In the genomic region with DNA sequence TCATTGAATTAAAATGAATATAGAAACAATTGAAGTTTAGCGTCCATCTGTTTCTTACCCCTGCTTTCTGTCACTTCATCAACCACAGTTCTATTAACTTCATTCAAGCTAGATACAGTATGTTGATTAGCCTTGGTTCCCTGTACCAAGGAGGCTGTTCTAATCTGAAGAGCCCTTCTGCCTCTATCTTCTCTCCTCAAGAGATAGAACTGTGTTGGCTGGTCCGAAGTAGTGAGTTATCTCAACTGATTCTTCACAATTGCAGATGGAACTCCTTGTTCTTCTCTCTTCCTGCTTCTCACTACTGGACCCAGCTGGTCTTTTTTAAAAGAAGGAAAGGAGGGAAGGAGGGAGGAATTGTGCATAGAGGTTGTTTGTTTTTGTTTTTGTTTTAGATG, we compare ENCODE assay signal across 1 cellular context.
TF ChIP-seq lines count a peak whose summit lies in the region.

No MANE protein-coding gene starts in this region.

TF ChIP-seq in K562, 482 proteins besides CTCF, POLR2A, EP300 and RAD21 (continued from another document):
- TF ChIP-seq, protein P1, sequence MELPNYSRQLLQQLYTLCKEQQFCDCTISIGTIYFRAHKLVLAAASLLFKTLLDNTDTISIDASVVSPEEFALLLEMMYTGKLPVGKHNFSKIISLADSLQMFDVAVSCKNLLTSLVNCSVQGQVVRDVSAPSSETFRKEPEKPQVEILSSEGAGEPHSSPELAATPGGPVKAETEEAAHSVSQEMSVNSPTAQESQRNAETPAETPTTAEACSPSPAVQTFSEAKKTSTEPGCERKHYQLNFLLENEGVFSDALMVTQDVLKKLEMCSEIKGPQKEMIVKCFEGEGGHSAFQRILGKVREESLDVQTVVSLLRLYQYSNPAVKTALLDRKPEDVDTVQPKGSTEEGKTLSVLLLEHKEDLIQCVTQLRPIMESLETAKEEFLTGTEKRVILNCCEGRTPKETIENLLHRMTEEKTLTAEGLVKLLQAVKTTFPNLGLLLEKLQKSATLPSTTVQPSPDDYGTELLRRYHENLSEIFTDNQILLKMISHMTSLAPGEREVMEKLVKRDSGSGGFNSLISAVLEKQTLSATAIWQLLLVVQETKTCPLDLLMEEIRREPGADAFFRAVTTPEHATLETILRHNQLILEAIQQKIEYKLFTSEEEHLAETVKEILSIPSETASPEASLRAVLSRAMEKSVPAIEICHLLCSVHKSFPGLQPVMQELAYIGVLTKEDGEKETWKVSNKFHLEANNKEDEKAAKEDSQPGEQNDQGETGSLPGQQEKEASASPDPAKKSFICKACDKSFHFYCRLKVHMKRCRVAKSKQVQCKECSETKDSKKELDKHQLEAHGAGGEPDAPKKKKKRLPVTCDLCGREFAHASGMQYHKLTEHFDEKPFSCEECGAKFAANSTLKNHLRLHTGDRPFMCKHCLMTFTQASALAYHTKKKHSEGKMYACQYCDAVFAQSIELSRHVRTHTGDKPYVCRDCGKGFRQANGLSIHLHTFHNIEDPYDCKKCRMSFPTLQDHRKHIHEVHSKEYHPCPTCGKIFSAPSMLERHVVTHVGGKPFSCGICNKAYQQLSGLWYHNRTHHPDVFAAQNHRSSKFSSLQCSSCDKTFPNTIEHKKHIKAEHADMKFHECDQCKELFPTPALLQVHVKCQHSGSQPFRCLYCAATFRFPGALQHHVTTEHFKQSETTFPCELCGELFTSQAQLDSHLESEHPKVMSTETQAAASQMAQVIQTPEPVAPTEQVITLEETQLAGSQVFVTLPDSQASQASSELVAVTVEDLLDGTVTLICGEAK (IDR thresholded peaks at IDR 0.05): no peak
- TF ChIP-seq, protein P1 (CRISPR knock-in tag; IDR thresholded peaks at IDR 0.05): no peak
- peak; percentile 57 for TF ChIP-seq CBFA2T3 (IDR thresholded peaks at IDR 0.05)
- TF ChIP-seq, protein P2, sequence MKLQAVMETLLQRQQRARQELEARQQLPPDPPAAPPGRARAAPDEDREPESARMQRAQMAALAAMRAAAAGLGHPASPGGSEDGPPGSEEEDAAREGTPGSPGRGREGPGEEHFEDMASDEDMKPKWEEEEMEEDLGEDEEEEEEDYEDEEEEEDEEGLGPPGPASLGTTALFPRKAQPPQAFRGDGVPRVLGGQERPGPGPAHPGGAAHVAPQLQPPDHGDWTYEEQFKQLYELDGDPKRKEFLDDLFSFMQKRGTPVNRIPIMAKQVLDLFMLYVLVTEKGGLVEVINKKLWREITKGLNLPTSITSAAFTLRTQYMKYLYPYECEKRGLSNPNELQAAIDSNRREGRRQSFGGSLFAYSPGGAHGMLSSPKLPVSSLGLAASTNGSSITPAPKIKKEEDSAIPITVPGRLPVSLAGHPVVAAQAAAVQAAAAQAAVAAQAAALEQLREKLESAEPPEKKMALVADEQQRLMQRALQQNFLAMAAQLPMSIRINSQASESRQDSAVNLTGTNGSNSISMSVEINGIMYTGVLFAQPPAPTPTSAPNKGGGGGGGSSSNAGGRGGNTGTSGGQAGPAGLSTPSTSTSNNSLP (IDR thresholded peaks at IDR 0.05; ENCODE audit: borderline replicate concordance, low read depth, low read length): no peak
- TF ChIP-seq BCOR (IDR thresholded peaks at IDR 0.05): no peak
- no peak for TF ChIP-seq U2AF2 (optimal IDR thresholded peaks at IDR 0.05; ENCODE audit: low read depth, low read length)
